Comparison of ENCODE assay signal across 8 cellular contexts in genomic region chr9:91207481-91207888, GRCh38.
DNase-seq lines count a peak whose midpoint lies in the region; ATAC-seq and TF ChIP-seq lines count a peak whose summit lies in the region.

No MANE protein-coding gene starts in this region.

- no peaks in the 10 kb centered on the region for H3K9me3 ChIP-seq in Peyer's patch

- TF ChIP-seq POLR2A in Peyer's patch (IDR thresholded peaks at IDR 0.05): no peak

- no peak for TF ChIP-seq CTCF in Peyer's patch (IDR thresholded peaks at IDR 0.05)

- DNase-seq in Right ventricle myocardium inferior (ENCODE audit: missing footprints) (no peak), cardiac septum (ENCODE audit: low spot score) (no peak), Peyer's patch (no peak), foreskin melanocyte (peak; percentile 60), ecto neural progenitor cell (ENCODE audit: low spot score) (no peak), putamen (ENCODE audit: low spot score) (no peak), SK-N-DZ (ENCODE audit: low spot score) (no peak)
- no peak for DNase-seq in stimulated activated naive CD8-positive, alpha-beta T cell treated with anti-CD3 and anti-CD28 coated beads, Interleukin-15, Interleukin-2, amounts not matched to agents 100 U/mL and 50 U/mL, for 24 hours

- H3K4me3 ChIP-seq in Peyer's patch: no peak overlapping the region

- H3K27me3 ChIP-seq in Peyer's patch: no peaks in the 10 kb centered on the region

- H3K27ac ChIP-seq in Peyer's patch: peak overlapping the region; percentile 77 to 82 (median 79)

- intact Hi-C loops in Right ventricle myocardium inferior (cut with DNase I) (no loop called here), cardiac septum (cut with DNase I) (loop anchor here (5.0 kb wide), 1 partner anchor 40 kb away; no protein-coding TSS in a partner anchor)

- H3K36me3 ChIP-seq in Peyer's patch: no peaks in the 10 kb centered on the region

- peak; percentile 53 for ATAC-seq in Right ventricle myocardium inferior
- ATAC-seq in stimulated activated naive CD8-positive, alpha-beta T cell treated with anti-CD3 and anti-CD28 coated beads, Interleukin-15, Interleukin-2, amounts not matched to agents 100 U/mL and 50 U/mL, for 24 hours: peak; percentile 65

- H3K4me1 ChIP-seq in Peyer's patch: peaks cover 3 to 38% (median 15%) of the 10 kb centered on the region in 4 donors
